13 cellular contexts compared by ENCODE assay signal in genomic region chr13:102128216-102128800, GRCh38.
DNase-seq lines count a peak whose midpoint lies in the region; ATAC-seq, FAIRE-seq and TF ChIP-seq lines count a peak whose summit lies in the region.
"Had no signal": no experiment of that assay in that cellular context is flagged by ENCODE, and none has a peak within 500 bp of the region (broad histone marks: within the 10 kb centered on the region; RNA-seq: fewer than 3 reads in every experiment).

No MANE protein-coding gene starts in this region.

- H3K27me3 ChIP-seq in neuronal stem cell (ENCODE audit: control insufficient read depth in 3 of 3, insufficient read depth in 3 of 3, low read depth in 1 of 3, low read length in 3 of 3) = no peaks in the 10 kb centered on the region

- no peak overlapping the region for H3K4me3 Mint-ChIP-seq in activated CD8-positive, alpha-beta memory T cell treated with anti-CD3 and anti-CD28 coated beads, Interleukin-2, amount 10 ng/mL, durations not matched to agents 7 days and 5 days
- H3K4me3 Mint-ChIP-seq: central memory CD8-positive, alpha-beta T cell had no signal

- no peak overlapping the region for H3K14ac ChIP-seq in neuronal stem cell (ENCODE audit: low read length)

- H3K4me3 ChIP-seq in neuronal stem cell (ENCODE audit: low read length in 2 of 2) = no peak overlapping the region

- no peak overlapping the region for H2BK5ac ChIP-seq in neuronal stem cell (ENCODE audit: low read length)

- TF ChIP-seq POLR2A in H54 (IDR thresholded peaks at IDR 0.05; ENCODE audit: low read depth, low read length) = no peak

- no peaks in the 10 kb centered on the region for H3K9me3 ChIP-seq in neuronal stem cell (replicated peaks in 1 of 2; ENCODE audit: control insufficient read depth in 2 of 2, insufficient read depth in 1 of 2, low read depth in 1 of 2, low read length in 2 of 2)

- H2AFZ ChIP-seq in neuronal stem cell (ENCODE audit: low read length) = no peak overlapping the region

- no peak overlapping the region for H3K27ac ChIP-seq in neuronal stem cell (replicated peaks; ENCODE audit: low read length)

- H3K27ac Mint-ChIP-seq in activated CD8-positive, alpha-beta memory T cell treated with anti-CD3 and anti-CD28 coated beads, Interleukin-2, amount 10 ng/mL, durations not matched to agents 7 days and 5 days = no peak overlapping the region

- no peak overlapping the region for H4K8ac ChIP-seq in neuronal stem cell (ENCODE audit: low read depth, low read length)

- H3K79me1 ChIP-seq in neuronal stem cell (ENCODE audit: low read depth, low read length) = no peaks in the 10 kb centered on the region

- no peak overlapping the region for H3K18ac ChIP-seq in neuronal stem cell (ENCODE audit: low read length)

- no peaks in the 10 kb centered on the region for H3K36me3 Mint-ChIP-seq in activated CD8-positive, alpha-beta memory T cell treated with anti-CD3 and anti-CD28 coated beads, Interleukin-2, amount 10 ng/mL, durations not matched to agents 7 days and 5 days

- FAIRE-seq in H54 (lab: Jason Lieb, UNC) (peak; percentile 76), islet of Langerhans (lab: Jason Lieb, UNC) (peak; percentile 92)
- FAIRE-seq: kidney had no signal

- H3K23ac ChIP-seq in neuronal stem cell (ENCODE audit: low read depth, low read length, poor library complexity) = no peak overlapping the region

- H2BK15ac ChIP-seq in neuronal stem cell (ENCODE audit: low read length) = no peak overlapping the region

- peak; percentile 82 for DNase-seq in Daoy (ENCODE audit: low read depth)
- peak; percentile 3 for DNase-seq in H54 (ENCODE audit: insufficient read length, low spot score)
- DNase-seq in NCI-H345 treated with DMSO at 0.1 percent for 48 hours (lab: John Stamatoyannopoulos, UW; ENCODE audit: unreplicated experiment) = peak; percentile 22
- no peak for DNase-seq in putamen (ENCODE audit: low spot score)
- no peak for DNase-seq in activated CD8-positive, alpha-beta memory T cell treated with anti-CD3 and anti-CD28 coated beads, Interleukin-2, amount 10 ng/mL, durations not matched to agents 7 days and 5 days
- no peak for DNase-seq in neuronal stem cell (ENCODE audit: low spot score)
- no peak for DNase-seq in 8988T
- DNase-seq: activated CD4-positive, CD25-positive, alpha-beta regulatory T cell; kidney; NCI-H510A treated with DMSO at 0.1 percent for 48 hours had no signal

- no peak overlapping the region for H2BK12ac ChIP-seq in neuronal stem cell (ENCODE audit: low read length)

- H3K9ac ChIP-seq in neuronal stem cell (ENCODE audit: low read depth, low read length, poor library complexity) = no peak overlapping the region

- H3K9me3 Mint-ChIP-seq in activated CD8-positive, alpha-beta memory T cell treated with anti-CD3 and anti-CD28 coated beads, Interleukin-2, amount 10 ng/mL, durations not matched to agents 7 days and 5 days (ENCODE audit: low read depth) = no peaks in the 10 kb centered on the region
- H3K9me3 Mint-ChIP-seq: central memory CD8-positive, alpha-beta T cell had no signal

- CTCF ChIA-PET in activated CD8-positive, alpha-beta memory T cell treated with anti-CD3 and anti-CD28 coated beads, Interleukin-2, amount 10 ng/mL, durations not matched to agents 7 days and 5 days (lab: Charles Lee) = no interaction called here

- WGBS in neuronal stem cell (ENCODE audit: extremely low coverage in 2 of 2, insufficient read length in 2 of 2, insufficient replicate concordance in 1 of 2), 2 donors = no CpG with 5 or more reads among the region's 4 CpGs

- no peaks in the 10 kb centered on the region for H3K27me3 Mint-ChIP-seq in activated CD8-positive, alpha-beta memory T cell treated with anti-CD3 and anti-CD28 coated beads, Interleukin-2, amount 10 ng/mL, durations not matched to agents 7 days and 5 days

- no peak overlapping the region for H2AK5ac ChIP-seq in neuronal stem cell (ENCODE audit: low read depth, low read length)

- H2BK120ac ChIP-seq in neuronal stem cell (ENCODE audit: low read depth, low read length) = no peak overlapping the region

- no peak overlapping the region for H3K4me2 ChIP-seq in neuronal stem cell (ENCODE audit: insufficient read depth, low read length, poor library complexity, severe bottlenecking)

- H3K4me1 Mint-ChIP-seq in activated CD8-positive, alpha-beta memory T cell treated with anti-CD3 and anti-CD28 coated beads, Interleukin-2, amount 10 ng/mL, durations not matched to agents 7 days and 5 days = no peaks in the 10 kb centered on the region
- H3K4me1 Mint-ChIP-seq: central memory CD8-positive, alpha-beta T cell had no signal

- no peaks in the 10 kb centered on the region for H3K36me3 ChIP-seq in neuronal stem cell (replicated peaks in 1 of 2; ENCODE audit: control insufficient read depth in 2 of 2, insufficient read depth in 2 of 2, low read length in 2 of 2)

- ATAC-seq in activated CD8-positive, alpha-beta memory T cell treated with anti-CD3 and anti-CD28 coated beads, Interleukin-2, amount 10 ng/mL, durations not matched to agents 7 days and 5 days = no peak
- ATAC-seq: sciatic nerve had no signal

- no peak overlapping the region for H4K91ac ChIP-seq in neuronal stem cell (ENCODE audit: low read depth, low read length, poor library complexity)

- no peak overlapping the region for H3K4ac ChIP-seq in neuronal stem cell (ENCODE audit: low read length)

- no peaks in the 10 kb centered on the region for H3K4me1 ChIP-seq in neuronal stem cell (ENCODE audit: control insufficient read depth in 2 of 2, insufficient read depth in 1 of 2, low read depth in 1 of 2, low read length in 2 of 2)

Comparison
In these comparisons a context has a peak if more than half of its experiments do, and no peak if none do; other contexts are left out.
1. DNase-seq: peak in Daoy (single experiment), H54 (single experiment) and NCI-H345 treated with DMSO at 0.1 percent for 48 hours (single experiment); none in putamen (single experiment), activated CD8-positive, alpha-beta memory T cell treated with anti-CD3 and anti-CD28 coated beads, Interleukin-2, amount 10 ng/mL, durations not matched to agents 7 days and 5 days (single experiment), neuronal stem cell (single experiment) and 8988T (single experiment).